ENCODE assay signal across 18 cellular contexts in the genomic region with DNA sequence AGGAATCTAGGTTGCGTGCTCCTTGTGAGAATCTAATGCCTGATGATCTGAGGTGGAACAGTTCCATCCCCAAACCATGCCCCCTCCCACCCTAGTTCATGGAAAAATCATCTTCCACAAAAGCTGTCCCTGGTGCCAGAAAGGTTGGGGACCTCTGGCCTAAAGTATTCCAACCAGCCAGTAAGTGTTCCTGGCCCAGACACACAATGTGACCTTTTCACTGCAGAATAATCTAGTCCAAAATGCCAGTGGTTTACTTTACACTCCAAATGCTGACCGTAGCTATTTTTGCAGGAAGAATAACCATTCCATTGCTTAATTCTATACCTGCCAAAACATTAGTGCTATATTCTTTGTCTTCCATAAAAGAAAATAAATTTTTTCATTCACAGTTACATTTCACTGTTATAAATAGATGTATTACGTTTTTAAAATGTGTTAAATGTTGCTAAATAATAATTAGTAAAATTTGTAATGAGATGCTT. TPM values are rescaled to one million over a fixed set of nuclear protein-coding genes. Genes with fewer than 3 reads are reported as not detected.
DNase-seq lines count a peak whose midpoint lies in the region; ATAC-seq, FAIRE-seq and TF ChIP-seq lines count a peak whose summit lies in the region.
"Had no signal": no experiment of that assay in that cellular context is flagged by ENCODE, and none has a peak within 500 bp of the region (broad histone marks: within the 10 kb centered on the region; RNA-seq: fewer than 3 reads in every experiment).

No MANE protein-coding gene starts in this region.

- H3K9me3 Mint-ChIP-seq in type B pancreatic cell = no peaks in the 10 kb centered on the region
- H3K9me3 Mint-ChIP-seq: CD8-positive, alpha-beta memory T cell had no signal

- BruUV-seq in PC-3 (replicated peaks; lab: Mats Ljungman, UMichigan) = no TSS peak

- H3K4me1 ChIP-seq in PC-3 (ENCODE audit: insufficient read depth, low read length) = peaks cover 46% of the 10 kb centered on the region
- H3K4me1 ChIP-seq: BE2C had no signal

- H3K9me3 ChIP-seq in PC-3 (ENCODE audit: low read length) = no peaks in the 10 kb centered on the region
- H3K9me3 ChIP-seq: BE2C had no signal

- POLR2A ChIA-PET in PC-3 (lab: Charles Lee; ENCODE audit: unreplicated experiment) = interaction anchor here (0.5 kb wide), 1 partner anchor 91 kb away, joined by 3 read pairs; the partner anchor contains the start of gene GOT1

- no peaks in the 10 kb centered on the region for H3K9me2 ChIP-seq in PC-3 (replicated peaks; ENCODE audit: low read length)

- no peaks in the 10 kb centered on the region for H3K27me3 ChIP-seq in PC-3 (ENCODE audit: low read length)
- H3K27me3 ChIP-seq: BE2C had no signal

- peak; percentile 52 for FAIRE-seq in A204.1 (lab: Jason Lieb, UNC)
- FAIRE-seq in GM19239 (lab: Jason Lieb, UNC) = no peak
- FAIRE-seq: GM12878, GM18507 had no signal

- no peak overlapping the region for H3K4me3 Mint-ChIP-seq in type B pancreatic cell
- H3K4me3 Mint-ChIP-seq: CD8-positive, alpha-beta memory T cell had no signal

- CTCF ChIA-PET in PC-3 (lab: Charles Lee) = no interaction called here

- ATAC-seq in PC-3 (no peak), GM19463 (IDR thresholded peaks at IDR 0.05; ENCODE audit: unreplicated experiment) (no peak)
- ATAC-seq: GM12878 had no signal

- no peaks in the 10 kb centered on the region for H3K36me3 Mint-ChIP-seq in type B pancreatic cell
- H3K36me3 Mint-ChIP-seq: CD8-positive, alpha-beta memory T cell had no signal

- H3K27ac ChIP-seq in PC-3 (ENCODE audit: low read length) (peak overlapping the region; percentile 85), epithelial cell of prostate (peak overlapping the region; percentile 29)
- H3K27ac ChIP-seq: HL-60 had no signal

- peak overlapping the region; percentile 68; the same call in 1 of the 2 replicates for H2AFZ ChIP-seq in PC-3 (ENCODE audit: low read length)

- peaks cover 7% of the 10 kb centered on the region; the same call in 1 of the 2 replicates for H3K79me2 ChIP-seq in PC-3 (ENCODE audit: low read length)

- peak overlapping the region; percentile 74 for H3K4me2 ChIP-seq in PC-3 (ENCODE audit: low read length)

- H3F3A ChIP-seq in PC-3 (ENCODE audit: low read length, unreplicated experiment) = peaks cover 3% of the 10 kb centered on the region

- DNase-seq in EH (ENCODE audit: low read depth) (peak; percentile 12), PC-3 (no peak), epithelial cell of prostate (ENCODE audit: low read depth, low spot score) (no peak), type B pancreatic cell (ENCODE audit: extremely low spot score, unreplicated experiment) (no peak), NCI-H748 treated with DMSO at 0.1 percent for 48 hours (lab: John Stamatoyannopoulos, UW) (no peak), GM19239 (ENCODE audit: insufficient read length, low spot score) (no peak)
- DNase-seq: 8988T; BE2C; Caco-2; CD8-positive, alpha-beta memory T cell; DND-41; KBM-7 had no signal

- intact Hi-C loops in PC-3 (cut with micrococcal nuclease) = no loop called here

- no peaks in the 10 kb centered on the region for H4K20me1 ChIP-seq in PC-3 (ENCODE audit: low read length)

- TF ChIP-seq CTCF in PC-3 (conservative IDR thresholded peaks at IDR 0.05; ENCODE audit: low read depth, low read length) (no peak), type B pancreatic cell (conservative IDR thresholded peaks at IDR 0.05) (no peak)

- H3K27me3 Mint-ChIP-seq in type B pancreatic cell = peaks cover 9% of the 10 kb centered on the region

- H3K4me1 Mint-ChIP-seq in type B pancreatic cell (ENCODE audit: unreplicated experiment) = peaks cover 20% of the 10 kb centered on the region
- H3K4me1 Mint-ChIP-seq: CD8-positive, alpha-beta memory T cell had no signal

- no peaks in the 10 kb centered on the region; the same call in 1 of the 2 replicates for H3K36me3 ChIP-seq in PC-3 (ENCODE audit: low read depth, low read length)
- H3K36me3 ChIP-seq: BE2C had no signal

- peak overlapping the region; percentile 44; the same call in 1 of the 2 replicates for H3K4me3 ChIP-seq in PC-3 (ENCODE audit: low read length)
- H3K4me3 ChIP-seq: GM12878 had no signal

- no peak overlapping the region for H3K27ac Mint-ChIP-seq in type B pancreatic cell
- H3K27ac Mint-ChIP-seq: CD8-positive, alpha-beta memory T cell had no signal

- H3K9ac ChIP-seq in PC-3 (ENCODE audit: low read length) = peak overlapping the region; percentile 35; the same call in 1 of the 2 replicates

RNA-seq across cellular contexts. Expression of gene CNNM1, which starts 10.4 kb away (rescaled TPM):
- 3.3 and 4.3 TPM in 2 replicates for total RNA-seq in PC-3 (2014; rRNA removed)
- 1.7 and 2.0 TPM in 2 replicates for total RNA-seq in type B pancreatic cell (ENCODE audit: low replicate concordance)
- total RNA-seq: Caco-2, GM12878, H4 had no signal
